Comparison of ENCODE assay signal across 15 cellular contexts in the genomic region with DNA sequence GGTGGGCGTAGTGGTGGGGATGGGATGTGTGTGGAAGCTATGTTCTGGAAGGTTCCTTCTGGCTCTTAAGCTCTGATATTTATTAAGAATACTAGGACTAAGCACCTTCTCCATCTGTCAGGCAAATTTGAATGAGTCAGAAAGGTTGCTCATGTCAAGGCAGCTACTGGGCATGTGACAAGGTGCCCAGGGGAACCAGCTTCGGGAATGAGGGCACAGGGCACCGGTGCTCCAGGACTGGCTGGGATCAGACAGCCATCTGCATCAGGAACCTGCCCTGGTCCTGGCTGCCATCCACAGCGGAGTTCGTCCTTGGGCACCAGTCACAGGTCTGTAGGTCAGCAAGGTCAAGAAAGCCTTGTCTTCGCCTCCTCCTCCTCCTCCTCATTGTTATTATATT. TPM values are rescaled to one million over a fixed set of nuclear protein-coding genes. Genes with fewer than 3 reads are reported as not detected.
DNase-seq lines count a peak whose midpoint lies in the region; ATAC-seq, FAIRE-seq and TF ChIP-seq lines count a peak whose summit lies in the region.
"Had no signal": no experiment of that assay in that cellular context is flagged by ENCODE, and none has a peak within 500 bp of the region (broad histone marks: within the 10 kb centered on the region; RNA-seq: fewer than 3 reads in every experiment).

No MANE protein-coding gene starts in this region.

- H3K4me3 ChIP-seq in GM23248 (no peak overlapping the region), esophagus (ENCODE audit: low read depth in 1 of 2, low read length in 2 of 2) (no peak overlapping the region), pancreas (no peak overlapping the region)
- H3K4me3 ChIP-seq: hepatocyte, Peyer's patch had no signal

- in situ Hi-C loops in GM23248 (cut with MboI): no loop called here

- H3K9me3 ChIP-seq in GM23248 (ENCODE audit: low read depth) (no peaks in the 10 kb centered on the region), esophagus (ENCODE audit: control insufficient read depth in 2 of 2, insufficient read depth in 1 of 2, low read depth in 1 of 2, low read length in 1 of 2) (no peaks in the 10 kb centered on the region), pancreas (no peaks in the 10 kb centered on the region)
- H3K9me3 ChIP-seq: Peyer's patch had no signal

- H3K9me2 ChIP-seq in GM23248 (ENCODE audit: insufficient read depth): no peaks in the 10 kb centered on the region

- intact Hi-C loops in pancreas (cut with DNase I): no loop called here

- DNase-seq in GM23248 (peak; percentile 57), RWPE1 (ENCODE audit: low spot score) (peak; percentile 60), pancreas (peak in 5 of 6 donors; percentile 72 to 88 (median 83)), occipital lobe (lab: John Stamatoyannopoulos, UW) (no peak), hepatic stellate cell (ENCODE audit: low spot score) (no peak)
- DNase-seq in stimulated activated naive CD8-positive, alpha-beta T cell treated with anti-CD3 and anti-CD28 coated beads, Interleukin-15, Interleukin-2, amounts not matched to agents 100 U/mL and 50 U/mL, for 24 hours: no peak
- DNase-seq: activated CD4-positive, alpha-beta memory T cell treated with anti-CD3 and anti-CD28 coated beads for 36 hours; activated T-cell treated with anti-CD3 and anti-CD28 coated beads, Interleukin-2, amount 50 U/mL, for 48 hours; brain microvascular endothelial cell; Peyer's patch; stimulated activated CD4-positive, alpha-beta T cell treated with anti-CD3 and anti-CD28 coated beads, Interleukin-2, amount 100 ng/mL, for 48 hours had no signal

- CTCF ChIA-PET in RWPE1 (lab: Yijun Ruan, JAX): interaction anchor here (0.6 to 1.1 kb wide), 2 partner anchors 32 to 193 kb away, joined by 3 to 4 read pairs; a partner anchor contains a TSS

- peaks cover 12% of the 10 kb centered on the region for H3F3A ChIP-seq in GM23248 (ENCODE audit: insufficient read depth)

- H3K79me2 ChIP-seq in GM23248 (ENCODE audit: insufficient read depth): 0 out of 2 replicates have a peak, but pooled peaks cover 10% of the 10 kb centered on the region
- H3K79me2 ChIP-seq: hepatocyte had no signal

- H3K27me3 ChIP-seq in GM23248 (replicated peaks; ENCODE audit: insufficient read depth) (no peaks in the 10 kb centered on the region), esophagus (ENCODE audit: control insufficient read depth in 1 of 2, insufficient read depth in 2 of 2, low read length in 2 of 2) (no peaks in the 10 kb centered on the region), pancreas (no peaks in the 10 kb centered on the region)
- H3K27me3 ChIP-seq: brain microvascular endothelial cell, hepatocyte, Peyer's patch had no signal

- H3K27ac ChIP-seq in GM23248: peak overlapping the region; percentile 91
- peak overlapping the region; percentile 87 for H3K27ac ChIP-seq in RWPE1
- peak overlapping the region; percentile 88 to 94 for H3K27ac ChIP-seq in esophagus (ENCODE audit: low read depth in 2 of 2, low read length in 1 of 2)
- peak overlapping the region; percentile 50 to 78 (median 71) for H3K27ac ChIP-seq in pancreas
- H3K27ac ChIP-seq: hepatocyte had no signal

- POLR2A ChIA-PET in RWPE1 (lab: Yijun Ruan, JAX; ENCODE audit: low non-redundant PET): no interaction called here

- H3K36me3 ChIP-seq in GM23248 (ENCODE audit: low read depth): no peaks in the 10 kb centered on the region
- peaks cover 0 to 7% of the 10 kb centered on the region in 2 donors for H3K36me3 ChIP-seq in esophagus (ENCODE audit: control insufficient read depth in 2 of 2, insufficient read depth in 2 of 2, low read length in 1 of 2)
- no peaks in the 10 kb centered on the region for H3K36me3 ChIP-seq in pancreas
- H3K36me3 ChIP-seq: brain microvascular endothelial cell, Peyer's patch had no signal

- peak overlapping the region; percentile 62; the same call in 1 of the 2 replicates for H3K9ac ChIP-seq in GM23248

- ATAC-seq in pancreas: peak; percentile 70 to 75 (median 70)
- ATAC-seq in stimulated activated naive CD8-positive, alpha-beta T cell treated with anti-CD3 and anti-CD28 coated beads, Interleukin-15, Interleukin-2, amounts not matched to agents 100 U/mL and 50 U/mL, for 24 hours: no peak
- no peak for ATAC-seq in HG02973 (IDR thresholded peaks at IDR 0.05; ENCODE audit: unreplicated experiment)
- ATAC-seq: activated naive CD4-positive, alpha-beta T cell treated with anti-CD3 and anti-CD28 coated beads, Interleukin-2, amount 50 U/mL, for 72 hours had no signal

- TF ChIP-seq CTCF in RWPE1 (conservative IDR thresholded peaks at IDR 0.05; ENCODE audit: low read depth): no peak
- no peak for TF ChIP-seq CTCF in pancreas (IDR thresholded peaks at IDR 0.05)

- H4K20me1 ChIP-seq in GM23248 (ENCODE audit: insufficient read depth): no peaks in the 10 kb centered on the region

- no peak overlapping the region for H2AFZ ChIP-seq in GM23248
- H2AFZ ChIP-seq: hepatocyte had no signal

- peaks cover 25% of the 10 kb centered on the region for H3K4me1 ChIP-seq in GM23248 (ENCODE audit: insufficient read depth)
- H3K4me1 ChIP-seq in esophagus (ENCODE audit: control insufficient read depth in 2 of 2, insufficient read depth in 2 of 2, low read length in 1 of 2): peaks cover 7 to 29% of the 10 kb centered on the region in 2 donors
- H3K4me1 ChIP-seq in pancreas: peaks cover 29 to 52% (median 47%) of the 10 kb centered on the region in 3 donors

- WGBS in GM23248 (ENCODE audit: low coverage in 1 of 2, low lambda C conversion rate in 2 of 2, missing lambda C conversion rate in 2 of 2), 2 experiments: 92% methylated on average over 6 of the region's 6 CpGs
- WGBS in esophagus, 2 donors: 57 to 59% methylated on average over 6 of the region's 6 CpGs
- WGBS in pancreas, 2 donors: 42 to 52% methylated on average over 6 of the region's 6 CpGs

- FAIRE-seq in pancreas (lab: Jason Lieb, UNC): no peak

- H3K4me2 ChIP-seq in GM23248 (ENCODE audit: unreplicated experiment): peak overlapping the region; percentile 53
- H3K4me2 ChIP-seq: hepatocyte had no signal

RNA-seq across cellular contexts. Expression of a gene that starts 32.5 kb away (rescaled TPM):
- 41.1 and 41.8 TPM in 2 replicates for total RNA-seq in GM23248 (2014; rRNA removed; shearing (Covaris generic))
- 40.9 and 42.1 TPM in 2 replicates for polyA plus RNA-seq in GM23248 (2016; fragmentation: Nextera tagmentation; extraction: Ambion mirVana)
- 10 to 100 TPM; 32.2 to 35.0 TPM for polyA plus RNA-seq in esophagus
- 10 to 100 TPM; 10.2 to 49.6 (median 28.6) TPM for total RNA-seq in pancreas
- polyA plus RNA-seq in pancreas: 10 to 100 TPM in 1 of 2 donors, 1 to 10 TPM in 1; 7.5 to 21.0 TPM
- 8.7 TPM for total RNA-seq in occipital lobe

Comparison
In these comparisons a context has a peak if more than half of its experiments do, and no peak if none do; other contexts are left out.
1. DNase-seq: peak in GM23248 (single experiment), RWPE1 (single experiment) and pancreas (5 of 6); none in stimulated activated naive CD8-positive, alpha-beta T cell treated with anti-CD3 and anti-CD28 coated beads, Interleukin-15, Interleukin-2, amounts not matched to agents 100 U/mL and 50 U/mL, for 24 hours (single experiment), occipital lobe (single experiment) and hepatic stellate cell (single experiment).
2. ATAC-seq: peak in pancreas (4 of 4); none in stimulated activated naive CD8-positive, alpha-beta T cell treated with anti-CD3 and anti-CD28 coated beads, Interleukin-15, Interleukin-2, amounts not matched to agents 100 U/mL and 50 U/mL, for 24 hours (single experiment) and HG02973 (single experiment).
3. Peak in every context shown above with its lines, with median percentiles within 50 percentile points of each other: H3K27ac ChIP-seq.